In the genomic region with DNA sequence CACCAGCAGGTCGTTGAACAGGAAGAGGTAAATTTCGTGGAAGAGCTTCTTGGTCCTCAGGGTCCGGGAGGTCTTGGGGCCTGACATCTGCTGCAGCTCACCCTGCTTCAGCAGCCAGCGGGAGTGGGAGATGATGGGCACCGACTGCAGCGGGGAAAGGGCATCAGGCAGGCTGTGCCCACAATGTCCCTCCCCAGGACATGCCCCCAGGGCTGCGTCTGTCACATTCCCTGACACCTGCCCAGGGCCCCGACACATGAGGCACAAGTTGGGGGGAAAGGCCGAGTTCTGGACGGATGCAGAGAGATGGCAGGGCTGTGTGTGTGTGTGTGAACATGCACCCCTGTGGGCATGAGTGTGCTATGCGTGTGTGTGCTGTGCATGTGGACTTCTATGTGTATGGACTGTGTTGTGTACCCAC, we compare ENCODE assay signal across 1 cellular context.
TF ChIP-seq lines count a peak whose summit lies in the region.

No MANE protein-coding gene starts in this region.

TF ChIP-seq in SK-N-SH treated with all-trans-retinoic acid at 6 μM for 48 hours, 23 proteins besides CTCF, POLR2A, EP300 and RAD21 (continued from another document):
- TF ChIP-seq TSHZ2 (CRISPR knock-in tag; IDR thresholded peaks at IDR 0.05) (no peak), SNAI2 (CRISPR knock-in tag; IDR thresholded peaks at IDR 0.05) (no peak), CREB5 (CRISPR knock-in tag; IDR thresholded peaks at IDR 0.05; ENCODE audit: low read depth) (no peak), ZC3H10 (CRISPR knock-in tag; IDR thresholded peaks at IDR 0.05) (no peak), ZNF8 (CRISPR knock-in tag; IDR thresholded peaks at IDR 0.05) (no peak), ISL1 (CRISPR knock-in tag; IDR thresholded peaks at IDR 0.05) (no peak), CSDC2 (CRISPR knock-in tag; IDR thresholded peaks at IDR 0.05) (no peak), BACH2 (CRISPR knock-in tag; IDR thresholded peaks at IDR 0.05; ENCODE audit: borderline replicate concordance) (no peak), ZNF70 (CRISPR knock-in tag; IDR thresholded peaks at IDR 0.05) (no peak), ARNTL (CRISPR knock-in tag; IDR thresholded peaks at IDR 0.05; ENCODE audit: borderline replicate concordance, low read depth) (no peak), ZFP3 (CRISPR knock-in tag; IDR thresholded peaks at IDR 0.05) (no peak), TOX (CRISPR knock-in tag; IDR thresholded peaks at IDR 0.05; ENCODE audit: borderline replicate concordance) (no peak), PPARA (CRISPR knock-in tag; IDR thresholded peaks at IDR 0.05; ENCODE audit: borderline replicate concordance) (no peak), ZFP30 (CRISPR knock-in tag; IDR thresholded peaks at IDR 0.05) (no peak), GLIS3 (CRISPR knock-in tag; IDR thresholded peaks at IDR 0.05) (no peak)
- TF ChIP-seq, protein P1, sequence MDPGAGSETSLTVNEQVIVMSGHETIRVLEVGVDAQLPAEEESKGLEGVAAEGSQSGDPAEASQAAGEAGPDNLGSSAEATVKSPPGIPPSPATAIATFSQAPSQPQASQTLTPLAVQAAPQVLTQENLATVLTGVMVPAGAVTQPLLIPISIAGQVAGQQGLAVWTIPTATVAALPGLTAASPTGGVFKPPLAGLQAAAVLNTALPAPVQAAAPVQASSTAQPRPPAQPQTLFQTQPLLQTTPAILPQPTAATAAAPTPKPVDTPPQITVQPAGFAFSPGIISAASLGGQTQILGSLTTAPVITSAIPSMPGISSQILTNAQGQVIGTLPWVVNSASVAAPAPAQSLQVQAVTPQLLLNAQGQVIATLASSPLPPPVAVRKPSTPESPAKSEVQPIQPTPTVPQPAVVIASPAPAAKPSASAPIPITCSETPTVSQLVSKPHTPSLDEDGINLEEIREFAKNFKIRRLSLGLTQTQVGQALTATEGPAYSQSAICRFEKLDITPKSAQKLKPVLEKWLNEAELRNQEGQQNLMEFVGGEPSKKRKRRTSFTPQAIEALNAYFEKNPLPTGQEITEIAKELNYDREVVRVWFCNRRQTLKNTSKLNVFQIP (CRISPR knock-in tag; IDR thresholded peaks at IDR 0.05; ENCODE audit: borderline replicate concordance, low read depth) = no peak
